Comparison of ENCODE assay signal across 1 cellular context in genomic region chr1:38652217-38652616, GRCh38.
TF ChIP-seq lines count a peak whose summit lies in the region.

No MANE protein-coding gene starts in this region.

TF ChIP-seq in K562, 482 proteins besides CTCF, POLR2A, EP300 and RAD21:
- no peak for TF ChIP-seq ESRRB (CRISPR knock-in tag; IDR thresholded peaks at IDR 0.05; ENCODE audit: borderline replicate concordance)
- peak; percentile 55; the same call in 1 of the 2 replicates for TF ChIP-seq CEBPB (tag; IDR thresholded peaks at IDR 0.05)
- TF ChIP-seq ATF3 (IDR thresholded peaks at IDR 0.05) = peak; percentile 25; the same call in 1 of the 2 replicates
- TF ChIP-seq ATF3 (CRISPR knock-in tag; conservative IDR thresholded peaks at IDR 0.05) = no peak
- TF ChIP-seq ERF (CRISPR knock-in tag; IDR thresholded peaks at IDR 0.05) = no peak
- no peak for TF ChIP-seq CEBPG (CRISPR knock-in tag; IDR thresholded peaks at IDR 0.05)
- peak in 1 of 2 experiments; percentile 75; a peak in 2 of 4 replicates for TF ChIP-seq CEBPG (tag; conservative IDR thresholded peaks at IDR 0.05 in 1 of 2, IDR thresholded peaks at IDR 0.05 in 1 of 2)
